In genomic region chr7:87312215-87312865, GRCh38 we compare ENCODE assay signal across 8 cellular contexts. TPM values are rescaled to one million over a fixed set of nuclear protein-coding genes. Genes with fewer than 3 reads are reported as not detected.
DNase-seq lines count a peak whose midpoint lies in the region; TF ChIP-seq lines count a peak whose summit lies in the region.

No MANE protein-coding gene starts in this region.

- peak; percentile 98 for TF ChIP-seq CTCF in LNCaP clone FGC (IDR thresholded peaks at IDR 0.05; ENCODE audit: control insufficient read depth, extremely low read depth, insufficient read depth)

- H3K4me2 ChIP-seq in GM23248 (ENCODE audit: unreplicated experiment) = no peak overlapping the region

- H3K4me1 ChIP-seq in GM23248 (ENCODE audit: insufficient read depth) (peaks cover 19% of the 10 kb centered on the region), SJSA1 (replicated peaks) (peaks cover 14% of the 10 kb centered on the region)

- no peak overlapping the region for H3K4me3 ChIP-seq in GM23248
- H3K4me3 ChIP-seq in LNCaP clone FGC (ENCODE audit: low read depth, low read length) = no peak overlapping the region
- H3K4me3 ChIP-seq in SJSA1 = no peak overlapping the region

- DNase-seq in GM03348 (ENCODE audit: low spot score) = peak; percentile 78
- DNase-seq in GM23248 = peak; percentile 74
- peak; percentile 22 for DNase-seq in LNCaP clone FGC (ENCODE audit: low read depth)
- DNase-seq in SJSA1 (ENCODE audit: low read depth in 1 of 2, low spot score in 2 of 2) = peak; percentile 54 to 64
- peak in 3 of 4 experiments; percentile 7 to 37 (median 10) for DNase-seq in activated naive CD4-positive, alpha-beta T cell (lab: John Stamatoyannopoulos, UW)
- peak; percentile 65 for DNase-seq in glomerular visceral epithelial cell (ENCODE audit: extremely low spot score)
- peak; percentile 59 for DNase-seq in renal cortical epithelial cell (ENCODE audit: low read depth)
- DNase-seq in 8988T = no peak

- H3K27me3 ChIP-seq in GM23248 (replicated peaks; ENCODE audit: insufficient read depth) (no peaks in the 10 kb centered on the region; the same call in 1 of the 2 replicates), SJSA1 (replicated peaks) (no peaks in the 10 kb centered on the region)

- H4K20me1 ChIP-seq in GM23248 (ENCODE audit: insufficient read depth) = no peaks in the 10 kb centered on the region

- 35 to 45% methylated on average over 2 of the region's 2 CpGs for WGBS in GM23248 (ENCODE audit: low coverage in 1 of 2, low lambda C conversion rate in 2 of 2, missing lambda C conversion rate in 2 of 2), 2 experiments

- H3K36me3 ChIP-seq in GM23248 (ENCODE audit: low read depth) (no peaks in the 10 kb centered on the region), SJSA1 (no peaks in the 10 kb centered on the region)

- in situ Hi-C loops in GM23248 (cut with MboI) = loop anchor here (5.0 kb wide), 1 partner anchor 110 kb away; no protein-coding TSS in a partner anchor

- H3K9me2 ChIP-seq in GM23248 (ENCODE audit: insufficient read depth) = no peaks in the 10 kb centered on the region

- H3F3A ChIP-seq in GM23248 (ENCODE audit: insufficient read depth) = peaks cover 16% of the 10 kb centered on the region

- H3K9me3 ChIP-seq in GM23248 (ENCODE audit: low read depth) (no peaks in the 10 kb centered on the region), SJSA1 (replicated peaks) (no peaks in the 10 kb centered on the region)

- H3K79me2 ChIP-seq in GM23248 (ENCODE audit: insufficient read depth) = no peaks in the 10 kb centered on the region

- no peak overlapping the region for H3K27ac ChIP-seq in GM23248
- no peak overlapping the region for H3K27ac ChIP-seq in SJSA1

- no peak overlapping the region for H2AFZ ChIP-seq in GM23248

- H3K9ac ChIP-seq in GM23248 = no peak overlapping the region

RNA-seq across cellular contexts. Expression of gene CROT, which starts 33.1 kb away (rescaled TPM):
- total RNA-seq in GM23248 (2014; rRNA removed; shearing (Covaris generic)) = 11.9 and 13.4 TPM in 2 replicates
- polyA plus RNA-seq in GM23248 (2016; fragmentation: Nextera tagmentation; extraction: Ambion mirVana) = 11.1 and 12.0 TPM in 2 replicates
- total RNA-seq in SJSA1 (2014; rRNA removed; shearing (Covaris generic)) = 13.4 and 14.6 TPM in 2 replicates
- 17.0 and 34.1 TPM in 2 replicates for total RNA-seq in renal cortical epithelial cell
